In genomic region chr1:109135940-109136339, GRCh38 we compare ENCODE assay signal across 23 cellular contexts. TPM values are rescaled to one million over a fixed set of nuclear protein-coding genes. Genes with fewer than 3 reads are reported as not detected.
"Had no signal": no experiment of that assay in that cellular context is flagged by ENCODE, and none has a peak within 500 bp of the region (broad histone marks: within the 10 kb centered on the region; RNA-seq: fewer than 3 reads in every experiment).

No MANE protein-coding gene starts in this region.

- H3K4me3 ChIP-seq: adrenal gland, ascending aorta, coronary artery, esophagus squamous epithelium, gastrocnemius medialis, prostate gland, vagina had no signal

- H3K4me3 Mint-ChIP-seq: activated CD4-positive, alpha-beta memory T cell treated with anti-CD3 and anti-CD28 coated beads, Interleukin-2, amount 10 ng/mL, durations not matched to agents 7 days and 5 days; activated CD4-positive, alpha-beta T cell treated with anti-CD3 and anti-CD28 coated beads, Interleukin-2, amount 10 ng/mL, durations not matched to agents 24 days and 14 days; activated naive CD4-positive, alpha-beta T cell treated with anti-CD3 and anti-CD28 coated beads, Interleukin-2, amount 50 U/mL, for 24 hours; endodermal cell; nephron progenitor cell had no signal

- ATAC-seq: activated CD4-positive, CD25-positive, alpha-beta regulatory T cell treated with anti-CD3 and anti-CD28 coated beads, Interleukin-2, amount 50 U/mL, for 24 hours; gastrocnemius medialis had no signal

- H3K36me3 ChIP-seq: adrenal gland, ascending aorta, esophagus squamous epithelium, gastrocnemius medialis, prostate gland, vagina had no signal

- H3K27ac Mint-ChIP-seq: activated CD4-positive, alpha-beta memory T cell treated with anti-CD3 and anti-CD28 coated beads, Interleukin-2, amount 10 ng/mL, durations not matched to agents 7 days and 5 days; activated CD4-positive, alpha-beta T cell treated with anti-CD3 and anti-CD28 coated beads, Interleukin-2, amount 10 ng/mL, durations not matched to agents 24 days and 14 days; activated naive CD4-positive, alpha-beta T cell treated with anti-CD3 and anti-CD28 coated beads, Interleukin-2, amount 50 U/mL, for 24 hours; endodermal cell; nephron progenitor cell had no signal

- H3K9me3 Mint-ChIP-seq: activated CD4-positive, alpha-beta memory T cell treated with anti-CD3 and anti-CD28 coated beads, Interleukin-2, amount 10 ng/mL, durations not matched to agents 7 days and 5 days; activated CD4-positive, alpha-beta T cell treated with anti-CD3 and anti-CD28 coated beads, Interleukin-2, amount 10 ng/mL, durations not matched to agents 24 days and 14 days; activated naive CD4-positive, alpha-beta T cell treated with anti-CD3 and anti-CD28 coated beads, Interleukin-2, amount 50 U/mL, for 24 hours; endodermal cell; nephron progenitor cell had no signal

- DNase-seq: activated CD4-positive, alpha-beta memory T cell treated with anti-CD3 and anti-CD28 coated beads, Interleukin-2, amount 10 ng/mL, durations not matched to agents 7 days and 5 days; activated CD4-positive, alpha-beta T cell treated with anti-CD3 and anti-CD28 coated beads, Interleukin-2, amount 10 ng/mL, durations not matched to agents 24 days and 14 days; activated gamma-delta T cell treated with Interleukin-2 at 50 U/mL for 16 hours; activated T-cell treated with anti-CD3 and anti-CD28 coated beads for 4 hours; adrenal gland; endodermal cell; esophagus squamous epithelium; gastrocnemius medialis; hypothalamus; midbrain; nephron progenitor cell; occipital lobe; stimulated activated CD4-positive, alpha-beta T cell treated with anti-CD3 and anti-CD28 coated beads, Interleukin-12 subunit alpha, Interleukin-12 subunit beta, amount 100 ng/mL, for 4 hours; stimulated activated CD4-positive, alpha-beta T cell treated with anti-CD3 and anti-CD28 coated beads, Interleukin-4, amount 100 ng/mL, for 4 hours; trophoblast cell had no signal

- H3K4me1 ChIP-seq: adrenal gland, ascending aorta, esophagus squamous epithelium, vagina had no signal

- H3K9me3 ChIP-seq: adrenal gland, ascending aorta, esophagus squamous epithelium, gastrocnemius medialis, prostate gland, vagina had no signal

- H3K27me3 Mint-ChIP-seq: activated CD4-positive, alpha-beta memory T cell treated with anti-CD3 and anti-CD28 coated beads, Interleukin-2, amount 10 ng/mL, durations not matched to agents 7 days and 5 days; activated CD4-positive, alpha-beta T cell treated with anti-CD3 and anti-CD28 coated beads, Interleukin-2, amount 10 ng/mL, durations not matched to agents 24 days and 14 days; activated naive CD4-positive, alpha-beta T cell treated with anti-CD3 and anti-CD28 coated beads, Interleukin-2, amount 50 U/mL, for 24 hours had no signal

- H3K36me3 Mint-ChIP-seq: activated naive CD4-positive, alpha-beta T cell treated with anti-CD3 and anti-CD28 coated beads, Interleukin-2, amount 50 U/mL, for 24 hours had no signal

- H3K27ac ChIP-seq: adrenal gland, ascending aorta, coronary artery, esophagus squamous epithelium, gastrocnemius medialis, prostate gland, vagina, VCaP had no signal

- H3K27me3 ChIP-seq: adrenal gland, ascending aorta, esophagus squamous epithelium, gastrocnemius medialis, vagina had no signal

RNA-seq across cellular contexts. Expression of gene ELAPOR1, which starts 22.0 kb away (rescaled TPM):
- total RNA-seq: ascending aorta, bronchial epithelial cell had no signal
